Comparison of ENCODE assay signal across 8 cellular contexts in genomic region chr14:32201196-32201815, GRCh38. TPM values are rescaled to one million over a fixed set of nuclear protein-coding genes. Genes with fewer than 3 reads are reported as not detected.
A peak's percentile ranks its signal among the peaks of the same experiment; 100 is the strongest.
DNase-seq lines count a peak whose midpoint lies in the region; ATAC-seq and TF ChIP-seq lines count a peak whose summit lies in the region.

No MANE protein-coding gene starts in this region.

- H3K9me3 Mint-ChIP-seq in Calu3 (ENCODE audit: low read depth, unreplicated experiment): no peaks in the 10 kb centered on the region

- peak; percentile 51 for ATAC-seq in GM21576 (IDR thresholded peaks at IDR 0.05; ENCODE audit: unreplicated experiment)

- no TSS peak for BruUV-seq in Calu3 (replicated peaks; lab: Mats Ljungman, UMichigan)

- intact Hi-C loops in Calu3 (cut with micrococcal nuclease; ENCODE audit: unreplicated experiment): loop anchor here (1.0 kb wide), 1 partner anchor 72 kb away; no protein-coding TSS in a partner anchor

- H3K36me3 Mint-ChIP-seq in Calu3 (ENCODE audit: insufficient read depth, unreplicated experiment): peaks cover 35% of the 10 kb centered on the region

- DNase-seq in Calu3: peak; percentile 91
- DNase-seq in RKO (ENCODE audit: low spot score): peak; percentile 74
- peak; percentile 52 for DNase-seq in activated gamma-delta T cell treated with anti-CD3 and anti-CD28 coated beads, Interleukin-2, amount 50 U/mL, for 16 hours (ENCODE audit: low read depth)
- DNase-seq in germinal center (ENCODE audit: low spot score): peak; percentile 78
- peak; percentile 15 to 88 (median 61) for DNase-seq in substantia nigra (lab: John Stamatoyannopoulos, UW)

- H3K27me3 Mint-ChIP-seq in Calu3 (ENCODE audit: unreplicated experiment): no peaks in the 10 kb centered on the region

- peaks cover 35 to 39% of the 10 kb centered on the region in 2 experiments for H3K4me1 ChIP-seq in neutrophil (ENCODE audit: control insufficient read depth in 1 of 2, insufficient read depth in 1 of 2, low read depth in 1 of 2, low read length in 1 of 2)

- H3K27ac ChIP-seq in neutrophil (peak overlapping the region; percentile 21), substantia nigra (ENCODE audit: low read depth, low read length, poor library complexity, severe bottlenecking) (peak overlapping the region; percentile 19)

- H3K27ac Mint-ChIP-seq in Calu3 (ENCODE audit: unreplicated experiment): peak overlapping the region; percentile 99

- peaks cover 5% of the 10 kb centered on the region for H3K4me1 Mint-ChIP-seq in Calu3 (ENCODE audit: low read depth, unreplicated experiment)

- no peak for TF ChIP-seq EP300 in Ishikawa (IDR thresholded peaks at IDR 0.05; ENCODE audit: borderline replicate concordance)

- no peaks in the 10 kb centered on the region for H3K36me3 ChIP-seq in neutrophil

- H3K4me3 ChIP-seq in neutrophil (ENCODE audit: low read depth in 1 of 2, low read length in 1 of 2): peak overlapping the region; percentile 62 to 74

- TF ChIP-seq CTCF in Calu3 (IDR thresholded peaks at IDR 0.05; ENCODE audit: unreplicated experiment): no peak
- TF ChIP-seq CTCF in neutrophil (IDR thresholded peaks at IDR 0.05): no peak

- H3K9me3 ChIP-seq in neutrophil: no peaks in the 10 kb centered on the region

- H3K4me3 Mint-ChIP-seq in Calu3 (ENCODE audit: low read depth, unreplicated experiment): peak overlapping the region; percentile 94

- peaks cover 60% of the 10 kb centered on the region for H3K27me3 ChIP-seq in neutrophil

- TF ChIP-seq RAD21 in Ishikawa (IDR thresholded peaks at IDR 0.05; ENCODE audit: low read depth): no peak

- CTCF ChIA-PET in Calu3 (lab: Charles Lee): interaction anchor here (0.6 kb wide), 1 partner anchor 11 kb away, joined by 4 read pairs; no protein-coding TSS in a partner anchor

TF ChIP-seq in Ishikawa, 13 proteins besides CTCF, POLR2A, EP300 and RAD21:
- TF ChIP-seq CEBPB (IDR thresholded peaks at IDR 0.05): no peak
- no peak for TF ChIP-seq YY1 (IDR thresholded peaks at IDR 0.05; ENCODE audit: low read depth)
- TF ChIP-seq, protein P1, sequence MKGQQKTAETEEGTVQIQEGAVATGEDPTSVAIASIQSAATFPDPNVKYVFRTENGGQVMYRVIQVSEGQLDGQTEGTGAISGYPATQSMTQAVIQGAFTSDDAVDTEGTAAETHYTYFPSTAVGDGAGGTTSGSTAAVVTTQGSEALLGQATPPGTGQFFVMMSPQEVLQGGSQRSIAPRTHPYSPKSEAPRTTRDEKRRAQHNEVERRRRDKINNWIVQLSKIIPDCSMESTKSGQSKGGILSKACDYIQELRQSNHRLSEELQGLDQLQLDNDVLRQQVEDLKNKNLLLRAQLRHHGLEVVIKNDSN (IDR thresholded peaks at IDR 0.05): no peak
- TF ChIP-seq EGR1 (IDR thresholded peaks at IDR 0.05): no peak
- TF ChIP-seq FOXM1 (IDR thresholded peaks at IDR 0.05; ENCODE audit: borderline replicate concordance, low read depth): no peak
- peak; percentile 40 for TF ChIP-seq TCF12 (IDR thresholded peaks at IDR 0.05; ENCODE audit: low read depth)
- peak; percentile 14; the same call in 1 of the 2 replicates for TF ChIP-seq TAF1 (IDR thresholded peaks at IDR 0.05; ENCODE audit: low read depth)
- TF ChIP-seq REST (IDR thresholded peaks at IDR 0.05; ENCODE audit: low read depth): peak; percentile 79
- TF ChIP-seq CREB1 (IDR thresholded peaks at IDR 0.05; ENCODE audit: low read depth): no peak
- TF ChIP-seq NFIC (IDR thresholded peaks at IDR 0.05): peak; percentile 31; the same call in 1 of the 2 replicates
- peak; percentile 26; the same call in 1 of the 2 replicates for TF ChIP-seq MAX (IDR thresholded peaks at IDR 0.05)
- no peak for TF ChIP-seq TEAD4 (IDR thresholded peaks at IDR 0.05)
- TF ChIP-seq ZBTB7A (IDR thresholded peaks at IDR 0.05; ENCODE audit: low read depth): peak; percentile 76; the same call in 1 of the 2 replicates

RNA-seq across cellular contexts. Expression of gene RNU6-7, which starts 0.5 kb away (rescaled TPM):
- not detected in 2 replicates for total RNA-seq in Calu3 (2022)

RNA-seq across cellular contexts. Expression of gene RNU6-8, which starts 1.8 kb away (rescaled TPM):
- not detected in 2 replicates for total RNA-seq in Calu3 (2022)

Comparison
In these comparisons a context has a peak if more than half of its experiments do, and no peak if none do; other contexts are left out.
1. Peak in every context shown above with its lines: DNase-seq, ATAC-seq, H3K4me3 ChIP-seq and H3K27ac ChIP-seq.